26 cellular contexts compared by ENCODE assay signal in genomic region chr20:19361801-19362200, GRCh38.
"Had no signal": no experiment of that assay in that cellular context is flagged by ENCODE, and none has a peak within 500 bp of the region (broad histone marks: within the 10 kb centered on the region; RNA-seq: fewer than 3 reads in every experiment).

No MANE protein-coding gene starts in this region.

- ATAC-seq: esophagus mucosa, gastrocnemius medialis, heart right ventricle, left colon, left lobe of liver, lower lobe of right lung, mucosa of descending colon had no signal

- DNase-seq: dermis blood vessel endothelial cell; dorsolateral prefrontal cortex; effector CD4-positive, alpha-beta T cell; effector memory CD4-positive, alpha-beta T cell; erythroblast; esophagus squamous epithelium; foreskin melanocyte; gastrocnemius medialis; glutamatergic neuron; head of caudate nucleus; heart right ventricle; hippocampal formation; kidney; kidney glomerular epithelial cell; left colon; left ventricle myocardium inferior; lower lobe of right lung; mesenchymal stem cell; mucosa of descending colon; naive B cell had no signal

- H3K4me1 ChIP-seq: esophagus squamous epithelium, left ventricle myocardium inferior, lower lobe of right lung had no signal

- H3K36me3 ChIP-seq: esophagus squamous epithelium, gastrocnemius medialis, heart right ventricle, left ventricle myocardium inferior, lower lobe of right lung had no signal

- H3K9me3 ChIP-seq: esophagus squamous epithelium, gastrocnemius medialis, heart right ventricle, left ventricle myocardium inferior, lower lobe of right lung, mucosa of descending colon had no signal

- FAIRE-seq: colon, islet of Langerhans, kidney had no signal

- H3K27ac ChIP-seq: coronary artery, dorsolateral prefrontal cortex, epithelial cell of prostate, esophagus squamous epithelium, gastrocnemius medialis, heart right ventricle, left ventricle myocardium inferior, lower lobe of right lung had no signal

- H3K27me3 ChIP-seq: esophagus squamous epithelium, gastrocnemius medialis, heart right ventricle had no signal

- H3K4me3 ChIP-seq: coronary artery, dorsolateral prefrontal cortex, esophagus squamous epithelium, gastrocnemius medialis, heart right ventricle, left ventricle myocardium inferior, lower lobe of right lung, mucosa of descending colon had no signal
